In the genomic region with DNA sequence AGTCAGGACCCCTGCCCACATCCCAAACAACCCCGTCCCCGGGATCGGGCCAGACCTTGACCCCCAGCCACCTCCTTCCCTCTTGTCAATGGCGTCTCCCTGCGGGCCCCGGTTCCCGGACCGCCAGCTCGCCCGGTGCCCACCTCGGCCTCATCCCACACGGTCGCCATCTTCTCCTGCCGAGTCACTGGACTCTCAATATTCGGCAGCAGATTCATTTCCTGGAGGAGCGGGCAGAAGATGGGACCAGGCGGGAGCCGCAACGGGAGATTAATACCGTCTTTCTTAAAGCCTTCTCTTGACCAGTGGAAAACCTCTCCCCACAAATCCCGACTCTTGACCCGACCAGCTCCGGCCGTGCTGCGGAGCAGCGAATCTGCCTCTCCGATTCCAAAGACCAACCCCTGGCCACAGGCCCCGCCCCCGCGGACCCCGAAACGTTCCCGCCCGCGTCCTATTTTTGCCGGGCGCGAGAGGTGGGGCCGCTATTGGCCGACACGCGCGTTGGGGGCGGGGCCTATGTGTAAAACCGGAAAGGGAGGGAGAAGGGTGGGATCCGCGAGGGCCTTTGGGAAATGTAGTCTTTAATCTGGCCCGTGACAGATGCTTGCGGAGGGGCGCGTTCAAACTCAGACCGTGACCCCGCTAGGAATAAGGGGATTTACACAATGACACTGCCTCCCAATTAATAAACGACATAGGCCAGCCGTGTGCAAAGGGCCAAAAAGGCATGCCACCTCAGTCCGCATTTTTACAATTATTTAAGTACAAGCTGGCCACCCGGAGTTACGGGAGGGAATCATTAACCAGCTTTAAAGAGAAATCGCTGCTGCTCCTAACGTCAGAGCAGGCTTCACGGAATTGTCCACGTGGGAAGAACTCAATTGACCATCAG, we compare ENCODE assay signal across 7 cellular contexts.
DNase-seq lines count a peak whose midpoint lies in the region; ATAC-seq lines count a peak whose summit lies in the region.

TSS of gene PSMC3 (minus strand) at position 378 of the 895 bp plus-strand sequence. CDS start at position 218, 160 bp downstream.

- peak; percentile 52 for ATAC-seq in GM18508 (IDR thresholded peaks at IDR 0.05; ENCODE audit: insufficient read depth, unreplicated experiment)
- peak; percentile 92 for ATAC-seq in HG03025 (IDR thresholded peaks at IDR 0.05; ENCODE audit: low FRiP score, unreplicated experiment)

- DNase-seq in NCI-H2081 (lab: John Stamatoyannopoulos, UW) (peak; percentile 98 to 99), T1000 (lab: John Stamatoyannopoulos, UW) (peak; percentile 85), astrocyte of the hippocampus (ENCODE audit: low read depth, low spot score) (peak; percentile 99), hepatic stellate cell (ENCODE audit: low spot score) (peak; percentile 93), retina (peak; percentile 99)

Comparison
In these comparisons a context has a peak if more than half of its experiments do, and no peak if none do; other contexts are left out.
1. Peak in every context shown above with its lines: DNase-seq and ATAC-seq.